ENCODE assay signal across 18 cellular contexts in the genomic region with DNA sequence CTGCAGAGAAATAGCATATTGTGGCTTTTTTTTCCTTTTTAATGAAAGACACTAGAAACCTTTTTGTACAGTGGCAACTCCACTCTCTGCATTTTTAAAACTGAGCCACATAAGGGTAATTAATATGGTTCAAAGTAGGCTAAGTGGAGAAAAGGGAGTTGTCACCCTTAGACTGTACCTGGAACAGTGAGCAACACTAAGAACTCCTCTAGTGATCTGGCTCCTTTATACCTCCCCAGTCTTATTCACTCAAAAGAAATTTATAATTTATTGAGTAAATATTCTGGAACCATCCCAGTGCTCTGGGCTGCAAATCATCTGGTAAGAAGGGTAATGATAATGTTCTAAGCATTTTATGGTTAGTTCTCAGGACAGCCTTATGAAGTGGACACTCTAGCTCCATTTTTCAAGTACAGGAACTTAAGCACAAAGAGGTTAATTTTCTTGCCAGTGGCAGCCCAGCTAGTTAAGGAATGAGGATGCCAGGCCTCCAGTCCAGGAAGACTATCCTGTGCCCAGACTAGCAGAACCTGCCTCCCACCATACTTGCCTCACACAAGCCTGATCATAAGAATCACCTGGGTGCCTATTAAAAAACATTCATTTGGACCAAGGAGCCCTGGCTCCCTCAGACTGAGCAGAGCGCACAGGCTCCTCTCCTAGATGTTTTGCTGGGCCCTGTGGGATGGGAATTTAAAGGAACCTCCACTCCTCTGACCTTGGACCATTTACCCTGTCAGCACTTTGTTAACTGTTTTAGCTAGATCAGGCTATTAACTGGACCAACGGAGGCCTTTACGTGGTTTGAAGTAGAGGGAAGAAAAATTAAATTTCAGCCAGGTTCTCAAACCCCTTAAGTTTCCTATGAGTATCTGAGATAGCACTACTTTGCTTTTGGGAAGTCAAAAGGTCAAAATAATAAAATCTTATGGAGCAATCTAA.
DNase-seq lines count a peak whose midpoint lies in the region; ATAC-seq, FAIRE-seq and TF ChIP-seq lines count a peak whose summit lies in the region.
"Had no signal": no experiment of that assay in that cellular context is flagged by ENCODE, and none has a peak within 500 bp of the region (broad histone marks: within the 10 kb centered on the region; RNA-seq: fewer than 3 reads in every experiment).

No MANE protein-coding gene starts in this region.

- no peaks in the 10 kb centered on the region for H3K9me3 ChIP-seq in HepG2 (ENCODE audit: low read length)
- no peaks in the 10 kb centered on the region for H3K9me3 ChIP-seq in right lobe of liver
- no peaks in the 10 kb centered on the region for H3K9me3 ChIP-seq in esophagus (ENCODE audit: control insufficient read depth in 2 of 2, insufficient read depth in 1 of 2, low read depth in 1 of 2, low read length in 1 of 2)
- H3K9me3 ChIP-seq: body of pancreas had no signal

- H3K27me3 Mint-ChIP-seq in activated T-helper 1 cell treated with anti-CD3 and anti-CD28 coated beads, Interleukin-12 subunit alpha, Interleukin-12 subunit beta, Interleukin-2, Interleukin-4 antibody, amounts not matched to agents 30 ng/mL and 10 ng/mL and 1 ng/mL, durations not matched to agents 14 hours and 24 hours and 36 hours (ENCODE audit: insufficient read depth): no peaks in the 10 kb centered on the region
- H3K27me3 Mint-ChIP-seq: activated CD8-positive, alpha-beta T cell treated with anti-CD3 and anti-CD28 coated beads for 36 hours; stimulated activated naive B cell treated with anti-CD40 and anti-IgM and Interleukin-4, amounts not matched to agents 10 μg/mL and 1 μg/mL and 100 μg/mL, for 72 hours had no signal

- in situ Hi-C loops in HepG2 (cut with HindIII; ENCODE audit: extremely low pct_ligation_motif_present, low pct_unique_long_range_greater_than_20kb): no loop called here

- H3K9me3 Mint-ChIP-seq in activated T-helper 1 cell treated with anti-CD3 and anti-CD28 coated beads, Interleukin-12 subunit alpha, Interleukin-12 subunit beta, Interleukin-2, Interleukin-4 antibody, amounts not matched to agents 30 ng/mL and 10 ng/mL and 1 ng/mL, durations not matched to agents 14 hours and 24 hours and 36 hours: no peaks in the 10 kb centered on the region
- H3K9me3 Mint-ChIP-seq: activated CD8-positive, alpha-beta T cell treated with anti-CD3 and anti-CD28 coated beads for 36 hours; stimulated activated naive B cell treated with anti-CD40 and anti-IgM and Interleukin-4, amounts not matched to agents 10 μg/mL and 1 μg/mL and 100 μg/mL, for 72 hours had no signal

- H3K27me3 ChIP-seq in HepG2 (ENCODE audit: control insufficient read depth in 1 of 2, insufficient read depth in 2 of 2, low read length in 2 of 2) (no peaks in the 10 kb centered on the region), right lobe of liver (no peaks in the 10 kb centered on the region), esophagus (ENCODE audit: control insufficient read depth in 1 of 2, insufficient read depth in 2 of 2, low read length in 2 of 2) (no peaks in the 10 kb centered on the region)
- H3K27me3 ChIP-seq: body of pancreas had no signal

- H3K4me3 ChIP-seq in HepG2 (replicated peaks in 1 of 3; ENCODE audit: insufficient read depth in 1 of 3, low read depth in 2 of 3, low read length in 3 of 3) (no peak overlapping the region), right lobe of liver (no peak overlapping the region), esophagus (ENCODE audit: low read depth in 1 of 2, low read length in 2 of 2) (no peak overlapping the region)
- H3K4me3 ChIP-seq: body of pancreas had no signal

- FAIRE-seq in HepG2 (lab: Jason Lieb, UNC): no peak

- H3K9ac ChIP-seq in HepG2 (ENCODE audit: insufficient read depth, low read depth, low read length): no peak overlapping the region

- no peaks in the 10 kb centered on the region for H3K36me3 ChIP-seq in HepG2 (replicated peaks in 1 of 2; ENCODE audit: control insufficient read depth in 1 of 2, insufficient read depth in 2 of 2, low read length in 2 of 2)
- no peaks in the 10 kb centered on the region for H3K36me3 ChIP-seq in right lobe of liver
- no peaks in the 10 kb centered on the region for H3K36me3 ChIP-seq in esophagus (ENCODE audit: control insufficient read depth in 2 of 2, insufficient read depth in 2 of 2, low read length in 1 of 2)

- H3K4me2 ChIP-seq in HepG2 (ENCODE audit: low read depth, low read length): 0 out of 2 replicates have a peak overlapping the region, but pooled peaks have one; percentile 8

- H3K27ac ChIP-seq in HepG2 (ENCODE audit: extremely low read length, insufficient read depth, low read length) (peak overlapping the region; percentile 8), right lobe of liver (no peak overlapping the region), esophagus (ENCODE audit: low read depth in 2 of 2, low read length in 1 of 2) (peak overlapping the region; percentile 17 to 49)
- H3K27ac ChIP-seq: body of pancreas, RWPE1 had no signal

- WGBS in HepG2 (ENCODE audit: low lambda C conversion rate): 83% methylated on average over 2 of the region's 3 CpGs
- WGBS in right lobe of liver (ENCODE audit: insufficient coverage, low coverage, low lambda C conversion rate, missing lambda C conversion rate): 70% methylated on average over 3 of the region's 3 CpGs
- WGBS in esophagus, 2 donors: 71 to 72% methylated on average over 3 of the region's 3 CpGs

- no peak for TF ChIP-seq RAD21 in HepG2 (CRISPR knock-in tag; IDR thresholded peaks at IDR 0.05)

- no peaks in the 10 kb centered on the region for H3K4me1 Mint-ChIP-seq in activated T-helper 1 cell treated with anti-CD3 and anti-CD28 coated beads, Interleukin-12 subunit alpha, Interleukin-12 subunit beta, Interleukin-2, Interleukin-4 antibody, amounts not matched to agents 30 ng/mL and 10 ng/mL and 1 ng/mL, durations not matched to agents 14 hours and 24 hours and 36 hours (ENCODE audit: low read depth)
- H3K4me1 Mint-ChIP-seq: stimulated activated naive B cell treated with anti-CD40 and anti-IgM and Interleukin-4, amounts not matched to agents 10 μg/mL and 1 μg/mL and 100 μg/mL, for 72 hours had no signal

- POLR2A ChIA-PET in HepG2 (lab: Yijun Ruan, JAX): no interaction called here

- no peak overlapping the region for H2AFZ ChIP-seq in HepG2 (ENCODE audit: low read length)

- H3K79me2 ChIP-seq in HepG2 (ENCODE audit: insufficient read depth, low read length): no peaks in the 10 kb centered on the region

- DNase-seq in HepG2 (ENCODE audit: low spot score): no peak
- DNase-seq in right lobe of liver: no peak
- no peak for DNase-seq in omental fat pad (ENCODE audit: low spot score)
- DNase-seq in NCI-H2081 (lab: John Stamatoyannopoulos, UW): no peak
- no peak for DNase-seq in HT-29 (ENCODE audit: low spot score)
- DNase-seq in activated T-helper 1 cell treated with anti-CD3 and anti-CD28 coated beads, Interleukin-12 subunit alpha, Interleukin-12 subunit beta, Interleukin-2, Interleukin-4 antibody, amounts not matched to agents 30 ng/mL and 10 ng/mL and 1 ng/mL, durations not matched to agents 14 hours and 24 hours and 36 hours (ENCODE audit: low spot score): no peak
- DNase-seq: activated CD8-positive, alpha-beta T cell treated with anti-CD3 and anti-CD28 coated beads for 36 hours; activated effector memory CD4-positive, alpha-beta T cell treated with anti-CD3 and anti-CD28 coated beads, Interleukin-2, amount 50 U/mL, for 16 hours; body of pancreas; Calu3; effector CD4-positive, alpha-beta T cell; Kasumi-1; NCI-H1694 treated with DMSO at 0.1 percent for 48 hours; NCI-H526; stimulated activated naive B cell treated with anti-CD40 and anti-IgM and Interleukin-4, amounts not matched to agents 10 μg/mL and 1 μg/mL and 100 μg/mL, for 72 hours had no signal

- intact Hi-C loops in HepG2 (cut with micrococcal nuclease; ENCODE audit: unreplicated experiment): no loop called here
- intact Hi-C loops in right lobe of liver (cut with DNase I): no loop called here
- intact Hi-C loops in activated T-helper 1 cell treated with anti-CD3 and anti-CD28 coated beads, Interleukin-12 subunit alpha, Interleukin-12 subunit beta, Interleukin-2, Interleukin-4 antibody, amounts not matched to agents 30 ng/mL and 10 ng/mL and 1 ng/mL, durations not matched to agents 14 hours and 24 hours and 36 hours (cut with micrococcal nuclease): no loop called here

- H4K20me1 ChIP-seq in HepG2 (ENCODE audit: insufficient read depth, low read length): no peaks in the 10 kb centered on the region

- no peak overlapping the region for H3K4me3 Mint-ChIP-seq in activated T-helper 1 cell treated with anti-CD3 and anti-CD28 coated beads, Interleukin-12 subunit alpha, Interleukin-12 subunit beta, Interleukin-2, Interleukin-4 antibody, amounts not matched to agents 30 ng/mL and 10 ng/mL and 1 ng/mL, durations not matched to agents 14 hours and 24 hours and 36 hours
- H3K4me3 Mint-ChIP-seq: activated CD8-positive, alpha-beta T cell treated with anti-CD3 and anti-CD28 coated beads for 36 hours; stimulated activated naive B cell treated with anti-CD40 and anti-IgM and Interleukin-4, amounts not matched to agents 10 μg/mL and 1 μg/mL and 100 μg/mL, for 72 hours had no signal

- no peak overlapping the region for H3K27ac Mint-ChIP-seq in activated T-helper 1 cell treated with anti-CD3 and anti-CD28 coated beads, Interleukin-12 subunit alpha, Interleukin-12 subunit beta, Interleukin-2, Interleukin-4 antibody, amounts not matched to agents 30 ng/mL and 10 ng/mL and 1 ng/mL, durations not matched to agents 14 hours and 24 hours and 36 hours
- H3K27ac Mint-ChIP-seq: activated CD8-positive, alpha-beta T cell treated with anti-CD3 and anti-CD28 coated beads for 36 hours; stimulated activated naive B cell treated with anti-CD40 and anti-IgM and Interleukin-4, amounts not matched to agents 10 μg/mL and 1 μg/mL and 100 μg/mL, for 72 hours had no signal

- ATAC-seq in HepG2 (peak; percentile 44), right lobe of liver (no peak), omental fat pad (ENCODE audit: low FRiP score) (peak; percentile 82), HG03565 (IDR thresholded peaks at IDR 0.05; ENCODE audit: unreplicated experiment) (no peak)
- ATAC-seq: activated CD8-positive, alpha-beta T cell treated with anti-CD3 and anti-CD28 coated beads for 36 hours; body of pancreas; stimulated activated naive B cell treated with anti-CD40 and anti-IgM and Interleukin-4, amounts not matched to agents 10 μg/mL and 1 μg/mL and 100 μg/mL, for 72 hours had no signal

- no peak for TF ChIP-seq CTCF in HepG2 (CRISPR knock-in tag; IDR thresholded peaks at IDR 0.05)
- TF ChIP-seq CTCF in right lobe of liver (IDR thresholded peaks at IDR 0.05): no peak
- TF ChIP-seq CTCF in omental fat pad (IDR thresholded peaks at IDR 0.05): no peak

- CTCF ChIA-PET in HepG2 (lab: Yijun Ruan, JAX; ENCODE audit: low intra/inter-chr PET ratio, low total read pairs): no interaction called here

- TF ChIP-seq EP300 in HepG2 (IDR thresholded peaks at IDR 0.05; ENCODE audit: low read depth in 2 of 2, low read length in 2 of 2): no peak
- TF ChIP-seq EP300 in HepG2 (CRISPR knock-in tag; IDR thresholded peaks at IDR 0.05; ENCODE audit: borderline replicate concordance): no peak

- BruUV-seq in HepG2 (replicated peaks; lab: Mats Ljungman, UMichigan): no TSS peak

- TF ChIP-seq POLR2A in HepG2 (IDR thresholded peaks at IDR 0.05; ENCODE audit: insufficient read depth in 1 of 2, low read depth in 2 of 2, low read length in 2 of 2): no peak
- no peak for TF ChIP-seq POLR2A in right lobe of liver (IDR thresholded peaks at IDR 0.05)

- H3K4me1 ChIP-seq in HepG2 (ENCODE audit: insufficient read depth, low read length) (peaks cover 40% of the 10 kb centered on the region), right lobe of liver (no peaks in the 10 kb centered on the region), esophagus (ENCODE audit: control insufficient read depth in 2 of 2, insufficient read depth in 2 of 2, low read length in 1 of 2) (no peaks in the 10 kb centered on the region)
- H3K4me1 ChIP-seq: body of pancreas had no signal

- H3K36me3 Mint-ChIP-seq in activated T-helper 1 cell treated with anti-CD3 and anti-CD28 coated beads, Interleukin-12 subunit alpha, Interleukin-12 subunit beta, Interleukin-2, Interleukin-4 antibody, amounts not matched to agents 30 ng/mL and 10 ng/mL and 1 ng/mL, durations not matched to agents 14 hours and 24 hours and 36 hours (ENCODE audit: low read depth): peaks cover 8% of the 10 kb centered on the region

Comparison
In these comparisons a context has a peak if more than half of its experiments do, and no peak if none do; other contexts are left out.
1. ATAC-seq: peak in HepG2 (single experiment) and omental fat pad (single experiment); none in right lobe of liver (0 of 4) and HG03565 (single experiment).
2. H3K27ac ChIP-seq: peak in HepG2 (single experiment) and esophagus (2 of 2); none in right lobe of liver (0 of 3).